9 cellular contexts compared by ENCODE assay signal in genomic region chr2:134232461-134232860, GRCh38. TPM values are rescaled to one million over a fixed set of nuclear protein-coding genes. Genes with fewer than 3 reads are reported as not detected.
DNase-seq lines count a peak whose midpoint lies in the region; ATAC-seq and TF ChIP-seq lines count a peak whose summit lies in the region.
"Had no signal": no experiment of that assay in that cellular context is flagged by ENCODE, and none has a peak within 500 bp of the region (broad histone marks: within the 10 kb centered on the region; RNA-seq: fewer than 3 reads in every experiment).

No MANE protein-coding gene starts in this region.

- H3K27ac ChIP-seq in HL-60 (replicated peaks) = peak overlapping the region; percentile 32
- H3K27ac ChIP-seq in naive thymus-derived CD4-positive, alpha-beta T cell (ENCODE audit: low read depth, low read length) = no peak overlapping the region
- no peak overlapping the region for H3K27ac ChIP-seq in uterus

- peaks cover 56 to 59% of the 10 kb centered on the region in 2 donors for H3K4me1 ChIP-seq in naive thymus-derived CD4-positive, alpha-beta T cell (ENCODE audit: control insufficient read depth in 2 of 2, insufficient read depth in 2 of 2, low read length in 2 of 2)
- peaks cover 0 to 5% of the 10 kb centered on the region in 2 donors for H3K4me1 ChIP-seq in uterus

- H3K27me3 Mint-ChIP-seq in activated CD4-positive, alpha-beta memory T cell treated with anti-CD3 and anti-CD28 coated beads for 36 hours = no peaks in the 10 kb centered on the region
- H3K27me3 Mint-ChIP-seq in naive thymus-derived CD4-positive, alpha-beta T cell = no peaks in the 10 kb centered on the region

- H3K36me3 ChIP-seq in naive thymus-derived CD4-positive, alpha-beta T cell (ENCODE audit: control insufficient read depth in 2 of 3, insufficient read depth in 3 of 3, low read length in 3 of 3) = no peaks in the 10 kb centered on the region
- no peaks in the 10 kb centered on the region for H3K36me3 ChIP-seq in uterus

- DNase-seq in GM12865 (ENCODE audit: low read depth) (peak; percentile 48), HL-60 (ENCODE audit: low read depth in 1 of 2, low spot score in 1 of 2) (peak; percentile 13 to 50), uterus (no peak), OCI-M2 (lab: John Stamatoyannopoulos, UW; ENCODE audit: unreplicated experiment) (no peak)
- no peak for DNase-seq in activated CD4-positive, alpha-beta memory T cell treated with anti-CD3 and anti-CD28 coated beads for 36 hours
- DNase-seq in naive thymus-derived CD4-positive, alpha-beta T cell = peak in 6 of 9 donors; percentile 31 to 61 (median 55)
- DNase-seq: erythroblast had no signal

- TF ChIP-seq CTCF in GM12865 (IDR thresholded peaks at IDR 0.05; ENCODE audit: insufficient read depth, low read depth, low read length, missing control alignments) (no peak), HL-60 (IDR thresholded peaks at IDR 0.05; ENCODE audit: insufficient read depth, low read length) (no peak), uterus (IDR thresholded peaks at IDR 0.05) (no peak)

- peaks cover 18% of the 10 kb centered on the region for H3K9me3 Mint-ChIP-seq in activated CD4-positive, alpha-beta memory T cell treated with anti-CD3 and anti-CD28 coated beads for 36 hours
- peaks cover 0 to 21% (median 11%) of the 10 kb centered on the region in 11 donors for H3K9me3 Mint-ChIP-seq in naive thymus-derived CD4-positive, alpha-beta T cell

- H3K36me3 Mint-ChIP-seq in activated CD4-positive, alpha-beta memory T cell treated with anti-CD3 and anti-CD28 coated beads for 36 hours = peaks cover 14% of the 10 kb centered on the region
- peaks cover 4 to 40% (median 8%) of the 10 kb centered on the region in 5 donors for H3K36me3 Mint-ChIP-seq in naive thymus-derived CD4-positive, alpha-beta T cell

- H3K27me3 ChIP-seq in HL-60 (ENCODE audit: insufficient read depth, poor library complexity, severe bottlenecking) = no peaks in the 10 kb centered on the region
- no peaks in the 10 kb centered on the region for H3K27me3 ChIP-seq in naive thymus-derived CD4-positive, alpha-beta T cell (ENCODE audit: control insufficient read depth in 2 of 2, insufficient read depth in 2 of 2, low read length in 2 of 2)
- H3K27me3 ChIP-seq in uterus = no peaks in the 10 kb centered on the region

- ATAC-seq in naive thymus-derived CD4-positive, alpha-beta T cell = peak; percentile 78
- ATAC-seq in HG02938 (IDR thresholded peaks at IDR 0.05; ENCODE audit: unreplicated experiment) = no peak
- ATAC-seq in HG02852 (IDR thresholded peaks at IDR 0.05; ENCODE audit: unreplicated experiment) = no peak

- TF ChIP-seq POLR2A in uterus (IDR thresholded peaks at IDR 0.05) = no peak

- intact Hi-C loops in activated CD4-positive, alpha-beta memory T cell treated with anti-CD3 and anti-CD28 coated beads for 36 hours (cut with micrococcal nuclease) = loop anchor here (5.0 kb wide), 2 partner anchors 435 to 450 kb away; no protein-coding TSS in a partner anchor
- intact Hi-C loops in naive thymus-derived CD4-positive, alpha-beta T cell (cut with micrococcal nuclease) = loop anchor here in 1 of 2 donors (5.0 kb wide), 1 partner anchor 180 kb away; no protein-coding TSS in a partner anchor
- intact Hi-C loops in uterus (cut with DNase I; ENCODE audit: low total_unique reads) = no loop called here

- H3K9me3 ChIP-seq in naive thymus-derived CD4-positive, alpha-beta T cell (ENCODE audit: control insufficient read depth in 2 of 3, low read length in 3 of 3) = peaks cover 0 to 7% (median 0%) of the 10 kb centered on the region in 3 experiments
- H3K9me3 ChIP-seq in uterus = no peaks in the 10 kb centered on the region

- POLR2A ChIA-PET in activated CD4-positive, alpha-beta memory T cell treated with anti-CD3 and anti-CD28 coated beads for 36 hours (lab: Charles Lee) = interaction anchor here (0.6 to 6.4 kb wide), 6 partner anchors 10 to 114 kb away, joined by 3 to 40 read pairs (median 3); no protein-coding TSS in a partner anchor
- POLR2A ChIA-PET in naive thymus-derived CD4-positive, alpha-beta T cell (lab: Charles Lee) = no interaction called here

- H3K4me1 Mint-ChIP-seq in activated CD4-positive, alpha-beta memory T cell treated with anti-CD3 and anti-CD28 coated beads for 36 hours (ENCODE audit: low read depth) = peaks cover 92% of the 10 kb centered on the region
- peaks cover 58 to 79% (median 75%) of the 10 kb centered on the region in 7 donors for H3K4me1 Mint-ChIP-seq in naive thymus-derived CD4-positive, alpha-beta T cell

- H3K4me3 ChIP-seq in GM12865 (ENCODE audit: low read depth, low read length) (peak overlapping the region; percentile 5), HL-60 (replicated peaks; ENCODE audit: insufficient read depth, low read length) (no peak overlapping the region), uterus (no peak overlapping the region)
- peak overlapping the region; percentile 17 for H3K4me3 ChIP-seq in naive thymus-derived CD4-positive, alpha-beta T cell (ENCODE audit: low read length)

- peak overlapping the region; percentile 9 for H3K4me3 Mint-ChIP-seq in activated CD4-positive, alpha-beta memory T cell treated with anti-CD3 and anti-CD28 coated beads for 36 hours
- H3K4me3 Mint-ChIP-seq in naive thymus-derived CD4-positive, alpha-beta T cell = peak overlapping the region; percentile 1 to 81 (median 61)

- peak overlapping the region; percentile 93 for H3K27ac Mint-ChIP-seq in activated CD4-positive, alpha-beta memory T cell treated with anti-CD3 and anti-CD28 coated beads for 36 hours
- H3K27ac Mint-ChIP-seq in naive thymus-derived CD4-positive, alpha-beta T cell = peak overlapping the region; percentile 38 to 87 (median 76)

- CTCF ChIA-PET in activated CD4-positive, alpha-beta memory T cell treated with anti-CD3 and anti-CD28 coated beads for 36 hours (lab: Charles Lee) = interaction anchor here (0.9 to 9.7 kb wide), 5 partner anchors 12 to 179 kb away, joined by 3 to 82 read pairs (median 3); no protein-coding TSS in a partner anchor
- CTCF ChIA-PET in naive thymus-derived CD4-positive, alpha-beta T cell (lab: Charles Lee) = interaction anchor here (1.0 kb wide), 1 partner anchor 27 kb away, joined by 4 read pairs; no protein-coding TSS in a partner anchor

RNA-seq across cellular contexts. Expression of gene MGAT5, which starts 21.4 kb away (rescaled TPM):
- total RNA-seq in activated CD4-positive, alpha-beta memory T cell treated with anti-CD3 and anti-CD28 coated beads for 36 hours = 10 to 100 TPM; 33.6 to 38.3 TPM
- total RNA-seq in naive thymus-derived CD4-positive, alpha-beta T cell = 10 to 100 TPM; 35.5 to 48.0 (median 40.3) TPM
- polyA plus RNA-seq in naive thymus-derived CD4-positive, alpha-beta T cell = 1 to 10 TPM; 5.3 to 8.5 TPM
- total RNA-seq in uterus = 10 to 100 TPM; 10.3 to 53.2 (median 27.0) TPM

Comparison
In these comparisons a context has a peak if more than half of its experiments do, and no peak if none do; other contexts are left out.
1. DNase-seq: peak in GM12865 (single experiment), HL-60 (2 of 2) and naive thymus-derived CD4-positive, alpha-beta T cell (6 of 9); none in activated CD4-positive, alpha-beta memory T cell treated with anti-CD3 and anti-CD28 coated beads for 36 hours (single experiment), uterus (0 of 2) and OCI-M2 (single experiment).
2. H3K4me3 ChIP-seq: peak in GM12865 (single experiment) and naive thymus-derived CD4-positive, alpha-beta T cell (single experiment); none in HL-60 (single experiment) and uterus (0 of 2).